Comparison of ENCODE assay signal across 9 cellular contexts in genomic region chr6:155121699-155122098, GRCh38.
DNase-seq lines count a peak whose midpoint lies in the region; ATAC-seq and TF ChIP-seq lines count a peak whose summit lies in the region.
"Had no signal": no experiment of that assay in that cellular context is flagged by ENCODE, and none has a peak within 500 bp of the region (broad histone marks: within the 10 kb centered on the region; RNA-seq: fewer than 3 reads in every experiment).

No MANE protein-coding gene starts in this region.

- POLR2A ChIA-PET in OCI-LY7 (lab: Charles Lee) = interaction anchor here (0.6 to 1.3 kb wide), 2 partner anchors 15 to 456 kb away, joined by 3 to 5 read pairs; no protein-coding TSS in a partner anchor

- DNase-seq in G401 (ENCODE audit: low spot score) (peak; percentile 79), OCI-LY7 (ENCODE audit: low spot score) (no peak), fibroblast of villous mesenchyme (ENCODE audit: low read depth) (peak; percentile 39), sciatic nerve (ENCODE audit: low spot score) (no peak), T-helper 2 cell (no peak), DMS114 treated with DMSO at 0.1 percent for 48 hours (lab: John Stamatoyannopoulos, UW; ENCODE audit: unreplicated experiment) (no peak), germinal center (ENCODE audit: low spot score) (no peak)
- DNase-seq: DMS79 had no signal

- no peaks in the 10 kb centered on the region for H4K20me1 ChIP-seq in OCI-LY7 (ENCODE audit: insufficient read depth, low read length)

- TF ChIP-seq CTCF in OCI-LY7 (conservative IDR thresholded peaks at IDR 0.05; ENCODE audit: low read length) = no peak
- no peak for TF ChIP-seq CTCF in fibroblast of villous mesenchyme (IDR thresholded peaks at IDR 0.05; ENCODE audit: insufficient read depth, low read depth, low read length)

- no TSS peak for BruUV-seq in OCI-LY7 (replicated peaks; lab: Mats Ljungman, UMichigan)

- H3K4me3 ChIP-seq in OCI-LY7 (ENCODE audit: low read depth, low read length, poor library complexity, severe bottlenecking) (no peak overlapping the region), fibroblast of villous mesenchyme (ENCODE audit: low read depth, low read length) (no peak overlapping the region)

- in situ Hi-C loops in G401 (cut with HindIII; ENCODE audit: low sequenced_read_pairs) = no loop called here

- no peaks in the 10 kb centered on the region for H3K36me3 ChIP-seq in OCI-LY7 (ENCODE audit: insufficient read depth, low read length)

- intact Hi-C loops in OCI-LY7 (cut with micrococcal nuclease; ENCODE audit: unreplicated experiment) = no loop called here
- intact Hi-C loops in sciatic nerve (cut with DNase I) = no loop called here

- CTCF ChIA-PET in OCI-LY7 (lab: Charles Lee; ENCODE audit: unreplicated experiment) = no interaction called here

- peak overlapping the region; percentile 30; the same call in 1 of the 2 replicates for H2AFZ ChIP-seq in OCI-LY7 (ENCODE audit: low read length)

- no peaks in the 10 kb centered on the region for H3K79me2 ChIP-seq in OCI-LY7 (ENCODE audit: insufficient read depth, low read depth, low read length)

- no peak overlapping the region for H3K4me2 ChIP-seq in OCI-LY7 (ENCODE audit: low read length)

- no peaks in the 10 kb centered on the region for H3K9me3 ChIP-seq in OCI-LY7 (ENCODE audit: low read length)

- no peaks in the 10 kb centered on the region for H3K4me1 ChIP-seq in OCI-LY7 (ENCODE audit: insufficient read depth, low read length, poor library complexity, severe bottlenecking)

- no peak overlapping the region for H3K27ac ChIP-seq in OCI-LY7 (ENCODE audit: low read depth, low read length, poor library complexity, severe bottlenecking)

- ATAC-seq in sciatic nerve (peak; percentile 17), HG02970 (IDR thresholded peaks at IDR 0.05; ENCODE audit: low FRiP score, unreplicated experiment) (no peak)

- H3K9me2 ChIP-seq in OCI-LY7 (ENCODE audit: insufficient read depth, low read length) = no peaks in the 10 kb centered on the region

Comparison
In these comparisons a context has a peak if more than half of its experiments do, and no peak if none do; other contexts are left out.
1. DNase-seq: peak in G401 (single experiment) and fibroblast of villous mesenchyme (single experiment); none in OCI-LY7 (single experiment), sciatic nerve (single experiment), T-helper 2 cell (0 of 5), DMS114 treated with DMSO at 0.1 percent for 48 hours (single experiment) and germinal center (single experiment).